19 cellular contexts compared by ENCODE assay signal in the genomic region with DNA sequence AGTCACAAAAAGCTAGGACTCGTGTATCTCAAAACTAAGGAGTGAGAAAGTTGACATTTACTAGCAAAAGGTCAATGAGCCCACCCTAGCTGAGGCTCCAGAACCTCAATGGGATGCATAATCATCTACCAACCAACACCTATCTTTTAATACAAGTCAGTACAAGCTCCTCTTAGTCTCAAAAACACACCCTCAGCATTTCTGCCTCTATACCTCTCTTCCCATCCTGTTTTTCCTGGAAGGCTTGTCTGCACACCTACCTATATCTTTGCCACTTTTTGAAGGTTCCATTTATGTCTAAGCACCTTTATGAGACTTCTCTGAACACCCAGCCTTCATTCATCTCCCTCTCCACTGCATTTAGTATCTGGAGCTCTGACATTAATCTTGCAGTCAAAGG. TPM values are rescaled to one million over a fixed set of nuclear protein-coding genes. Genes with fewer than 3 reads are reported as not detected.
DNase-seq lines count a peak whose midpoint lies in the region; ATAC-seq and TF ChIP-seq lines count a peak whose summit lies in the region.
"Had no signal": no experiment of that assay in that cellular context is flagged by ENCODE, and none has a peak within 500 bp of the region (broad histone marks: within the 10 kb centered on the region; RNA-seq: fewer than 3 reads in every experiment).

No MANE protein-coding gene starts in this region.

- H3K4me2 ChIP-seq in mammary epithelial cell (ENCODE audit: insufficient read depth, low read depth, low read length) = peak overlapping the region; percentile 59
- H3K4me2 ChIP-seq in SK-N-SH = no peak overlapping the region

- H4K20me1 ChIP-seq in mammary epithelial cell (ENCODE audit: insufficient read depth, low read length) (no peaks in the 10 kb centered on the region), SK-N-SH (ENCODE audit: insufficient read depth) (peaks cover 11% of the 10 kb centered on the region; the same call in 1 of the 2 replicates)

- H3K27ac ChIP-seq in mammary epithelial cell (ENCODE audit: insufficient read depth, low read depth, low read length) (peak overlapping the region; percentile 53), rectal smooth muscle tissue (ENCODE audit: low read depth, low read length) (no peak overlapping the region), SK-N-SH (ENCODE audit: low read depth in 2 of 2, low read length in 1 of 2) (no peak overlapping the region), thyroid gland (no peak overlapping the region)
- H3K27ac ChIP-seq: gastrocnemius medialis, prostate gland had no signal

- no peaks in the 10 kb centered on the region for H3K9me2 ChIP-seq in SK-N-SH

- H3K9ac ChIP-seq in mammary epithelial cell (ENCODE audit: insufficient read depth, low read length) = no peak overlapping the region
- no peak overlapping the region for H3K9ac ChIP-seq in rectal smooth muscle tissue (ENCODE audit: low read length)
- no peak overlapping the region for H3K9ac ChIP-seq in SK-N-SH

- H3K4me1 ChIP-seq in mammary epithelial cell (ENCODE audit: insufficient read depth, low read length) (peaks cover 51% of the 10 kb centered on the region), rectal smooth muscle tissue (ENCODE audit: control insufficient read depth, insufficient read depth, low read length) (peaks cover 15% of the 10 kb centered on the region), SK-N-SH (ENCODE audit: control insufficient read depth in 1 of 2, insufficient read depth in 2 of 2, low read depth in 1 of 2, low read length in 1 of 2) (peaks cover 0 to 20% of the 10 kb centered on the region in 2 experiments; a peak in 3 of 4 replicates), thyroid gland (peaks cover 34 to 56% of the 10 kb centered on the region in 2 donors)

- H3K27me3 ChIP-seq in mammary epithelial cell (ENCODE audit: insufficient read depth, low read length) (no peaks in the 10 kb centered on the region), rectal smooth muscle tissue (ENCODE audit: control insufficient read depth, insufficient read depth, low read length) (no peaks in the 10 kb centered on the region), SK-N-SH (ENCODE audit: insufficient read depth) (no peaks in the 10 kb centered on the region), thyroid gland (no peaks in the 10 kb centered on the region)
- H3K27me3 ChIP-seq: gastrocnemius medialis had no signal

- no TSS peak for BruUV-seq in mammary epithelial cell (replicated peaks; lab: Mats Ljungman, UMichigan)

- dilution Hi-C loops in mammary epithelial cell (cut with HindIII; ENCODE audit: low sequenced_read_pairs) = no loop called here

- H3K36me3 ChIP-seq in mammary epithelial cell (ENCODE audit: insufficient read depth, low read length) (peaks cover 5% of the 10 kb centered on the region), rectal smooth muscle tissue (ENCODE audit: control insufficient read depth, insufficient read depth, low read length) (no peaks in the 10 kb centered on the region), SK-N-SH (replicated peaks in 1 of 2; ENCODE audit: control insufficient read depth in 1 of 2, insufficient read depth in 2 of 2, low read length in 1 of 2) (peaks cover 14 to 51% of the 10 kb centered on the region in 2 experiments), thyroid gland (no peaks in the 10 kb centered on the region)
- H3K36me3 ChIP-seq: gastrocnemius medialis, prostate gland, spleen had no signal

- DNase-seq in mammary epithelial cell (no peak), SK-N-SH (no peak), foreskin fibroblast (no peak), thyroid gland (no peak)
- DNase-seq: activated CD8-positive, alpha-beta T cell treated with anti-CD3 and anti-CD28 coated beads for 36 hours; activated naive CD4-positive, alpha-beta T cell treated with anti-CD3 and anti-CD28 coated beads, Interleukin-2, amount 10 ng/mL, durations not matched to agents 7 days and 5 days; activated T-cell treated with anti-CD3 and anti-CD28 coated beads, Interleukin-2, amount 50 U/mL, for 24 hours; CD4-positive, alpha-beta memory T cell; DMS53; gastrocnemius medialis; natural killer cell; NCI-H146; NCI-H2171 treated with DMSO at 0.1 percent for 48 hours; spleen had no signal

- no peak for TF ChIP-seq POLR2A in thyroid gland (IDR thresholded peaks at IDR 0.05)

- no peak for TF ChIP-seq CTCF in mammary epithelial cell (conservative IDR thresholded peaks at IDR 0.05 in 1 of 2, IDR thresholded peaks at IDR 0.05 in 1 of 2; ENCODE audit: extremely low read depth in 1 of 2, insufficient read depth in 1 of 2, low read depth in 1 of 2, low read length in 2 of 2)
- TF ChIP-seq CTCF in SK-N-SH (IDR thresholded peaks at IDR 0.05) = no peak
- TF ChIP-seq CTCF in foreskin fibroblast (IDR thresholded peaks at IDR 0.05; ENCODE audit: low read depth, low read length) = no peak
- TF ChIP-seq CTCF in thyroid gland (IDR thresholded peaks at IDR 0.05) = no peak

- in situ Hi-C loops in mammary epithelial cell (cut with MboI; ENCODE audit: low sequenced_read_pairs in 2 of 2) = no loop called here

- intact Hi-C loops in mammary epithelial cell (cut with micrococcal nuclease) = no loop called here
- intact Hi-C loops in thyroid gland (cut with DNase I) = no loop called here

- no peaks in the 10 kb centered on the region for H3F3A ChIP-seq in SK-N-SH (replicated peaks; ENCODE audit: insufficient read depth)

- no peak for TF ChIP-seq EP300 in SK-N-SH (IDR thresholded peaks at IDR 0.05; ENCODE audit: borderline replicate concordance in 1 of 2, low read depth in 1 of 2, low read length in 1 of 2)

- POLR2A ChIA-PET in SK-N-SH (lab: Yijun Ruan, JAX) = no interaction called here

- peaks cover 94% of the 10 kb centered on the region for H3K79me2 ChIP-seq in mammary epithelial cell (ENCODE audit: insufficient read depth, low read length)
- peaks cover 98% of the 10 kb centered on the region for H3K79me2 ChIP-seq in SK-N-SH (ENCODE audit: insufficient read depth)

- H3K9me3 ChIP-seq in mammary epithelial cell (replicated peaks; ENCODE audit: insufficient read depth, low read length) (no peaks in the 10 kb centered on the region), SK-N-SH (no peaks in the 10 kb centered on the region), thyroid gland (no peaks in the 10 kb centered on the region)
- H3K9me3 ChIP-seq: gastrocnemius medialis, prostate gland, spleen had no signal

- no peak overlapping the region for H3K4me3 ChIP-seq in mammary epithelial cell (replicated peaks in 1 of 3; ENCODE audit: insufficient read depth in 1 of 3, low read depth in 2 of 3, low read length in 3 of 3)
- H3K4me3 ChIP-seq in rectal smooth muscle tissue (ENCODE audit: low read length) = peak overlapping the region; percentile 7
- H3K4me3 ChIP-seq in SK-N-SH (ENCODE audit: low read depth in 2 of 2, low read length in 1 of 2) = no peak overlapping the region
- H3K4me3 ChIP-seq in foreskin fibroblast (ENCODE audit: low read depth in 1 of 2, low read length in 2 of 2) = no peak overlapping the region
- no peak overlapping the region for H3K4me3 ChIP-seq in thyroid gland (replicated peaks in 1 of 3)
- H3K4me3 ChIP-seq: gastrocnemius medialis, prostate gland, spleen had no signal

- CTCF ChIA-PET in mammary epithelial cell (lab: Charles Lee; ENCODE audit: low non-redundant PET) = interaction anchor here (0.5 kb wide), 1 partner anchor 44 kb away, joined by 4 read pairs; no protein-coding TSS in a partner anchor
- CTCF ChIA-PET in SK-N-SH (lab: Yijun Ruan, JAX) = interaction anchor here (0.7 to 1.6 kb wide), 3 partner anchors 21 to 135 kb away, joined by 3 to 4 read pairs (median 3); no protein-coding TSS in a partner anchor

- WGBS in mammary epithelial cell (ENCODE audit: low coverage, missing lambda C conversion rate) = 100% methylated on average over 1 of the region's 1 CpG
- 100% methylated on average over 1 of the region's 1 CpG for WGBS in SK-N-SH (ENCODE audit: low lambda C conversion rate)
- WGBS in thyroid gland, 2 donors = 77 to 91% methylated on average over 1 of the region's 1 CpG

- no peak for TF ChIP-seq RAD21 in SK-N-SH (IDR thresholded peaks at IDR 0.05; ENCODE audit: low read length)

- ATAC-seq in GM18867 (IDR thresholded peaks at IDR 0.05; ENCODE audit: unreplicated experiment) (peak; percentile 18), HG02885 (IDR thresholded peaks at IDR 0.05; ENCODE audit: poor library complexity, unreplicated experiment) (peak; percentile 7), GM21825 (IDR thresholded peaks at IDR 0.05; ENCODE audit: unreplicated experiment) (no peak)
- ATAC-seq: activated CD8-positive, alpha-beta T cell treated with anti-CD3 and anti-CD28 coated beads for 36 hours; natural killer cell had no signal

- H2AFZ ChIP-seq in mammary epithelial cell (ENCODE audit: low read depth, low read length) (no peak overlapping the region), SK-N-SH (ENCODE audit: low read depth) (no peak overlapping the region)

TF ChIP-seq in SK-N-SH, 30 proteins besides CTCF, POLR2A, EP300 and RAD21:
- TF ChIP-seq SIN3A (IDR thresholded peaks at IDR 0.05; ENCODE audit: borderline replicate concordance, low read depth, low read length) (no peak), TEAD4 (IDR thresholded peaks at IDR 0.05; ENCODE audit: borderline replicate concordance, insufficient read depth) (no peak), FOSL2 (IDR thresholded peaks at IDR 0.05; ENCODE audit: borderline replicate concordance, low read depth) (no peak), TCF12 (IDR thresholded peaks at IDR 0.05) (no peak), JUND (IDR thresholded peaks at IDR 0.05) (no peak), NRF1 (IDR thresholded peaks at IDR 0.05; ENCODE audit: low read depth, low read length) (no peak)

RNA-seq across cellular contexts. Expression of gene WWTR1, which starts 10.0 kb away (rescaled TPM):
- 10 to 100 TPM; 56.1 to 58.0 TPM for total RNA-seq in mammary epithelial cell
- polyA plus RNA-seq in mammary epithelial cell = 76.3 TPM
- polyA minus RNA-seq in mammary epithelial cell = 149 TPM
- polyA plus RNA-seq in SK-N-SH (2012; rRNA removed) = 60.6 and 64.1 TPM in 2 replicates
- polyA plus RNA-seq in SK-N-SH (2012; cell fraction: cytosol; rRNA removed) = 58.4 and 61.3 TPM in 2 replicates
- 62.1 and 86.3 TPM in 2 replicates for polyA plus RNA-seq in SK-N-SH (2012; cell fraction: nucleus; rRNA removed)
- total RNA-seq in thyroid gland = 10 to 100 TPM; 56.7 to 87.6 (median 78.5) TPM
